Comparison of ENCODE assay signal across 8 cellular contexts in genomic region chr4:150209140-150209829, GRCh38.
DNase-seq lines count a peak whose midpoint lies in the region; ATAC-seq and TF ChIP-seq lines count a peak whose summit lies in the region.

No MANE protein-coding gene starts in this region.

- H3K27me3 Mint-ChIP-seq in brain, result no peaks in the 10 kb centered on the region
- peaks cover 0 to 31% (median 15%) of the 10 kb centered on the region in 5 donors for H3K27me3 Mint-ChIP-seq in naive thymus-derived CD4-positive, alpha-beta T cell

- DNase-seq in DMS114 treated with DMSO at 0.1 percent for 48 hours (lab: John Stamatoyannopoulos, UW; ENCODE audit: unreplicated experiment) (peak; percentile 13), NAMALWA (ENCODE audit: low spot score) (peak; percentile 62), left lung (peak in 1 of 2 donors; percentile 51)
- DNase-seq in naive thymus-derived CD4-positive, alpha-beta T cell, result no peak

- H3K9me3 ChIP-seq in left lung, result no peaks in the 10 kb centered on the region
- no peaks in the 10 kb centered on the region for H3K9me3 ChIP-seq in naive thymus-derived CD4-positive, alpha-beta T cell (ENCODE audit: control insufficient read depth in 2 of 3, low read length in 3 of 3)

- H3K4me1 ChIP-seq in left lung, result no peaks in the 10 kb centered on the region
- H3K4me1 ChIP-seq in naive thymus-derived CD4-positive, alpha-beta T cell (ENCODE audit: control insufficient read depth in 2 of 2, insufficient read depth in 2 of 2, low read length in 2 of 2), result no peaks in the 10 kb centered on the region

- H3K27ac ChIP-seq in left lung, result no peak overlapping the region
- no peak overlapping the region for H3K27ac ChIP-seq in naive thymus-derived CD4-positive, alpha-beta T cell (ENCODE audit: low read depth, low read length)

- no peaks in the 10 kb centered on the region for H3K27me3 ChIP-seq in left lung
- no peaks in the 10 kb centered on the region for H3K27me3 ChIP-seq in naive thymus-derived CD4-positive, alpha-beta T cell (ENCODE audit: control insufficient read depth in 2 of 2, insufficient read depth in 2 of 2, low read length in 2 of 2)

- CTCF ChIA-PET in naive thymus-derived CD4-positive, alpha-beta T cell (lab: Charles Lee), result no interaction called here

- peaks cover 71% of the 10 kb centered on the region for H3K4me1 Mint-ChIP-seq in brain
- no peaks in the 10 kb centered on the region for H3K4me1 Mint-ChIP-seq in naive thymus-derived CD4-positive, alpha-beta T cell

- H3K36me3 ChIP-seq in left lung, result no peaks in the 10 kb centered on the region
- no peaks in the 10 kb centered on the region for H3K36me3 ChIP-seq in naive thymus-derived CD4-positive, alpha-beta T cell (ENCODE audit: control insufficient read depth in 2 of 3, insufficient read depth in 3 of 3, low read length in 3 of 3)

- TF ChIP-seq CTCF in brain (conservative IDR thresholded peaks at IDR 0.05), result peak; percentile 47 to 54
- peak; percentile 51 to 52 for TF ChIP-seq CTCF in left lung (IDR thresholded peaks at IDR 0.05)

- peak overlapping the region in 3 of 5 experiments; percentile 66 to 96 (median 85) for H3K27ac Mint-ChIP-seq in brain
- H3K27ac Mint-ChIP-seq in naive thymus-derived CD4-positive, alpha-beta T cell, result no peak overlapping the region

- POLR2A ChIA-PET in naive thymus-derived CD4-positive, alpha-beta T cell (lab: Charles Lee), result no interaction called here

- ATAC-seq in GM21360 (IDR thresholded peaks at IDR 0.05; ENCODE audit: unreplicated experiment) (peak; percentile 57), left lung (peak; percentile 90), GM19395 (IDR thresholded peaks at IDR 0.05; ENCODE audit: unreplicated experiment) (no peak), HG02678 (IDR thresholded peaks at IDR 0.05; ENCODE audit: unreplicated experiment) (no peak)
- no peak for ATAC-seq in naive thymus-derived CD4-positive, alpha-beta T cell

- H3K9me3 Mint-ChIP-seq in brain, result no peaks in the 10 kb centered on the region
- no peaks in the 10 kb centered on the region for H3K9me3 Mint-ChIP-seq in naive thymus-derived CD4-positive, alpha-beta T cell

- no peak overlapping the region for H3K4me3 Mint-ChIP-seq in brain
- no peak overlapping the region for H3K4me3 Mint-ChIP-seq in naive thymus-derived CD4-positive, alpha-beta T cell

- H3K36me3 Mint-ChIP-seq in brain, result peaks cover 31% of the 10 kb centered on the region
- H3K36me3 Mint-ChIP-seq in naive thymus-derived CD4-positive, alpha-beta T cell, result no peaks in the 10 kb centered on the region

- intact Hi-C loops in left lung (cut with DNase I), result no loop called here
- intact Hi-C loops in naive thymus-derived CD4-positive, alpha-beta T cell (cut with micrococcal nuclease), result loop anchor here in 1 of 2 donors (1.0 kb wide), 1 partner anchor 228 kb away; no protein-coding TSS in a partner anchor

- H3K4me3 ChIP-seq in left lung, result no peak overlapping the region
- H3K4me3 ChIP-seq in naive thymus-derived CD4-positive, alpha-beta T cell (ENCODE audit: low read length), result no peak overlapping the region

Comparison
In these comparisons a context has a peak if more than half of its experiments do, and no peak if none do; other contexts are left out.
1. DNase-seq: peak in DMS114 treated with DMSO at 0.1 percent for 48 hours (single experiment) and NAMALWA (single experiment); none in naive thymus-derived CD4-positive, alpha-beta T cell (0 of 9).
2. ATAC-seq: peak in GM21360 (single experiment) and left lung (single experiment); none in naive thymus-derived CD4-positive, alpha-beta T cell (single experiment), GM19395 (single experiment) and HG02678 (single experiment).
3. H3K27ac Mint-ChIP-seq: peak in brain (3 of 5); none in naive thymus-derived CD4-positive, alpha-beta T cell (0 of 9).